Comparison of ENCODE assay signal across 22 cellular contexts in the genomic region with DNA sequence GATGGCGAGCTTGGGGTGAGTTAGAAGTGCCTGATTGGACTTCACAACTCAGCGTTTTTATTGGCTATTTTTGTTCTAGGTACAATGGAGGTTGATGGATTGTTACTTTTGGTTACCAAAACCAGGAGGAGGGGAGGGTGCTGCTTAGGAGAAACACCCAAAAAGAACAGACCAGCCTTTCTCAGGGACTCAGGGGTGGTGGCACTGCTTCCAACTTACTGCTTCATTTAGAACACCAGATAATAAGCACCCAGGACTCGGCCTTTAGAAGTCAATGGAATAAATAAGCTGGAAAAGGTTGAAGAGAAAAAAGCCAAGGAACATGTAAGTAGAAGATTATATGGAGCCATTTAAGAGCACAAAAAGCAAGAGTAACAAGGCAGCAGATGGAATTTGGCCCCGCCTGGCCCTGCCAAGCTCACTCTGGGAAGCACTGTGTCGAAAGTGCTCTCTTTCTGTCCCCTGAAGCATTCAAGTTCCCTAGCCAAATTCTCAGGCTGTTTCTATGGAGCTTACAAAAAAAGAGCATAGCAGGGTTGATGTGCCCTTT.
"Had no signal": no experiment of that assay in that cellular context is flagged by ENCODE, and none has a peak within 500 bp of the region (broad histone marks: within the 10 kb centered on the region; RNA-seq: fewer than 3 reads in every experiment).

No MANE protein-coding gene starts in this region.

- H3K4me1 Mint-ChIP-seq: naive thymus-derived CD8-positive, alpha-beta T cell had no signal

- ATAC-seq: naive thymus-derived CD8-positive, alpha-beta T cell had no signal

- H3K4me3 Mint-ChIP-seq: naive thymus-derived CD8-positive, alpha-beta T cell; T-helper 1 cell treated with Interleukin-12 subunit alpha and Interleukin-12 subunit beta and Interleukin-4 antibody, amounts not matched to agents 30 μg/mL and 1 μg/mL, for 36 hours had no signal

- H3K27me3 ChIP-seq: right atrium auricular region, tibial artery, uterus had no signal

- H3K27ac ChIP-seq: right atrium auricular region, tibial artery, uterus, VCaP had no signal

- H3K9me3 Mint-ChIP-seq: naive thymus-derived CD8-positive, alpha-beta T cell; T-helper 1 cell treated with Interleukin-12 subunit alpha and Interleukin-12 subunit beta and Interleukin-4 antibody, amounts not matched to agents 30 μg/mL and 1 μg/mL, for 36 hours had no signal

- DNase-seq: activated CD4-positive, alpha-beta T cell treated with anti-CD3 and anti-CD28 coated beads, Interleukin-2, amount 50 U/mL, for 1 hour; activated CD4-positive, CD25-positive, alpha-beta regulatory T cell treated with anti-CD3 and anti-CD28 coated beads, Interleukin-2, amount 50 U/mL, for 72 hours; activated CD8-positive, alpha-beta memory T cell treated with anti-CD3 and anti-CD28 coated beads for 24 hours; activated CD8-positive, alpha-beta memory T cell treated with anti-CD3 and anti-CD28 coated beads, Interleukin-2, amount 50 U/mL, for 48 hours; activated effector memory CD4-positive, alpha-beta T cell treated with Interleukin-2 at 50 U/mL for 16 hours; activated naive CD4-positive, alpha-beta T cell treated with anti-CD3 and anti-CD28 coated beads, Interleukin-2, amount 50 U/mL, for 16 hours; activated T-cell treated with anti-CD3 and anti-CD28 coated beads, Interleukin-2, amount 50 U/mL, for 48 hours; erythroblast; foreskin melanocyte; kidney glomerular epithelial cell; mesendoderm; naive thymus-derived CD8-positive, alpha-beta T cell; stimulated activated CD4-positive, alpha-beta T cell treated with anti-CD3 and anti-CD28 coated beads, Interleukin-12 subunit alpha, Interleukin-12 subunit beta, amount 100 ng/mL, for 4 hours; stimulated activated CD4-positive, alpha-beta T cell treated with anti-CD3 and anti-CD28 coated beads, Interleukin-1b, Interleukin-23, amount 100 ng/mL, for 48 hours; stimulated activated CD8-positive, alpha-beta memory T cell treated with anti-CD3 and anti-CD28 coated beads, Interleukin-4, amount 100 ng/mL, for 48 hours; stimulated activated naive CD4-positive, alpha-beta T cell; tibial artery; uterus had no signal

- H3K36me3 Mint-ChIP-seq: naive thymus-derived CD8-positive, alpha-beta T cell had no signal

- H3K27ac Mint-ChIP-seq: naive thymus-derived CD8-positive, alpha-beta T cell; progenitor cell of endocrine pancreas; T-helper 1 cell treated with Interleukin-12 subunit alpha and Interleukin-12 subunit beta and Interleukin-4 antibody, amounts not matched to agents 30 μg/mL and 1 μg/mL, for 36 hours had no signal
